Comparison of ENCODE assay signal across 9 cellular contexts in genomic region chr1:36096500-36097412, GRCh38. TPM values are rescaled to one million over a fixed set of nuclear protein-coding genes. Genes with fewer than 3 reads are reported as not detected.
DNase-seq lines count a peak whose midpoint lies in the region; ATAC-seq and TF ChIP-seq lines count a peak whose summit lies in the region.
"Had no signal": no experiment of that assay in that cellular context is flagged by ENCODE, and none has a peak within 500 bp of the region (broad histone marks: within the 10 kb centered on the region; RNA-seq: fewer than 3 reads in every experiment).

No MANE protein-coding gene starts in this region.

- H3K27me3 ChIP-seq in foreskin keratinocyte (no peaks in the 10 kb centered on the region), esophagus muscularis mucosa (no peaks in the 10 kb centered on the region)
- H3K27me3 ChIP-seq: ovary had no signal

- peak overlapping the region; percentile 15; the same call in 1 of the 2 replicates for H3K27ac ChIP-seq in RWPE1
- no peak overlapping the region for H3K27ac ChIP-seq in foreskin keratinocyte
- H3K27ac ChIP-seq in esophagus muscularis mucosa (replicated peaks in 1 of 4): no peak overlapping the region

- H3K4me3 ChIP-seq in GM12864 (ENCODE audit: low read depth, low read length) (no peak overlapping the region), esophagus muscularis mucosa (no peak overlapping the region)
- H3K4me3 ChIP-seq: ovary had no signal

- peaks cover 26 to 58% (median 45%) of the 10 kb centered on the region in 4 donors for H3K36me3 ChIP-seq in esophagus muscularis mucosa
- H3K36me3 ChIP-seq: ovary had no signal

- no peaks in the 10 kb centered on the region for H3K9me3 ChIP-seq in esophagus muscularis mucosa
- H3K9me3 ChIP-seq: ovary had no signal

- CTCF ChIA-PET in RWPE1 (lab: Yijun Ruan, JAX): interaction anchor here (0.5 to 1.4 kb wide), 4 partner anchors 11 to 328 kb away, joined by 3 to 7 read pairs (median 4); no protein-coding TSS in a partner anchor

- peak; percentile 55 for ATAC-seq in foreskin keratinocyte
- ATAC-seq in HG03342 (IDR thresholded peaks at IDR 0.05; ENCODE audit: unreplicated experiment): no peak

- TF ChIP-seq POLR2A in esophagus muscularis mucosa (IDR thresholded peaks at IDR 0.05; ENCODE audit: low read depth): no peak

- peak; percentile 21 for DNase-seq in A172 (ENCODE audit: low spot score)
- no peak for DNase-seq in GM12864 (ENCODE audit: low read depth)
- DNase-seq in RWPE1 (ENCODE audit: low spot score): no peak
- DNase-seq in foreskin keratinocyte: no peak
- no peak for DNase-seq in esophagus muscularis mucosa (ENCODE audit: extremely low spot score)
- no peak for DNase-seq in SIG-M5 (lab: John Stamatoyannopoulos, UW)
- DNase-seq in DMS79 (lab: John Stamatoyannopoulos, UW): no peak

- H3K4me1 ChIP-seq in foreskin keratinocyte (no peaks in the 10 kb centered on the region), esophagus muscularis mucosa (peaks cover 4 to 52% (median 39%) of the 10 kb centered on the region in 4 donors)

- TF ChIP-seq CTCF in GM12864 (IDR thresholded peaks at IDR 0.05; ENCODE audit: low read depth, low read length, missing control alignments) (peak; percentile 32), RWPE1 (conservative IDR thresholded peaks at IDR 0.05; ENCODE audit: low read depth) (no peak), foreskin keratinocyte (conservative IDR thresholded peaks at IDR 0.05) (peak; percentile 51), esophagus muscularis mucosa (IDR thresholded peaks at IDR 0.05) (no peak)

- intact Hi-C loops in esophagus muscularis mucosa (cut with DNase I): loop anchor here (5.0 kb wide), 2 partner anchors 91 to 191 kb away; no protein-coding TSS in a partner anchor

- POLR2A ChIA-PET in RWPE1 (lab: Yijun Ruan, JAX; ENCODE audit: low non-redundant PET): interaction anchor here (0.9 kb wide), 1 partner anchor 54 kb away, joined by 3 read pairs; no protein-coding TSS in a partner anchor

- no peak for TF ChIP-seq EP300 in esophagus muscularis mucosa (IDR thresholded peaks at IDR 0.05)

- WGBS in esophagus muscularis mucosa: 70% methylated on average over 11 of the region's 16 CpGs

RNA-seq across cellular contexts. Expression of gene ADPRS, which starts 8.1 kb away (rescaled TPM):
- total RNA-seq in A172 (2014; rRNA removed; shearing (Covaris generic)): 33.7 and 45.8 TPM in 2 replicates
- total RNA-seq in foreskin keratinocyte (40.7 and 43.6 TPM in 2 replicates), esophagus muscularis mucosa (10 to 100 TPM; 23.3 to 45.8 (median 40.8) TPM)
- polyA plus RNA-seq in foreskin keratinocyte: 47.7 and 48.8 TPM in 2 replicates

RNA-seq across cellular contexts. Expression of gene TEKT2, which starts 12.9 kb away (rescaled TPM):
- total RNA-seq in A172 (2014; rRNA removed; shearing (Covaris generic)): not detected in 2 replicates
- total RNA-seq in foreskin keratinocyte (0.21 and 0.34 TPM in 2 replicates), esophagus muscularis mucosa (under 1 TPM in 1 of 4 donors, not detected in 3; 0.83 TPM)
- 0.28 and 0.42 TPM in 2 replicates for polyA plus RNA-seq in foreskin keratinocyte

RNA-seq across cellular contexts. Expression of gene COL8A2, which starts 28.3 kb away (rescaled TPM):
- 0.62 and 0.72 TPM in 2 replicates for total RNA-seq in A172 (2014; rRNA removed; shearing (Covaris generic))
- total RNA-seq in foreskin keratinocyte (0.68 and 0.78 TPM in 2 replicates), esophagus muscularis mucosa (10 to 100 TPM; 20.7 to 57.4 (median 34.7) TPM)
- polyA plus RNA-seq in foreskin keratinocyte: 0.27 and 0.41 TPM in 2 replicates

RNA-seq across cellular contexts. Expression of gene TRAPPC3, which starts 52.5 kb away (rescaled TPM):
- total RNA-seq in A172 (2014; rRNA removed; shearing (Covaris generic)): 86.7 and 110 TPM in 2 replicates
- 115 and 121 TPM in 2 replicates for total RNA-seq in foreskin keratinocyte
- 142 and 153 TPM in 2 replicates for polyA plus RNA-seq in foreskin keratinocyte
- total RNA-seq in esophagus muscularis mucosa: 100 to 1,000 TPM in 3 of 4 donors, 10 to 100 TPM in 1; 97.9 to 164 (median 122) TPM

RNA-seq across cellular contexts. Expression of gene MAP7D1, which starts 59.2 kb away (rescaled TPM):
- 91.2 and 136 TPM in 2 replicates for total RNA-seq in A172 (2014; rRNA removed; shearing (Covaris generic))
- 207 and 209 TPM in 2 replicates for total RNA-seq in foreskin keratinocyte
- 259 and 272 TPM in 2 replicates for polyA plus RNA-seq in foreskin keratinocyte
- total RNA-seq in esophagus muscularis mucosa: 100 to 1,000 TPM; 162 to 263 (median 225) TPM

Comparison
In these comparisons a context has a peak if more than half of its experiments do, and no peak if none do; other contexts are left out.
1. CTCF ChIP-seq: peak in GM12864 (single experiment) and foreskin keratinocyte (single experiment); none in RWPE1 (single experiment) and esophagus muscularis mucosa (0 of 3).
2. RNA of gene COL8A2, which starts 28.3 kb away (total RNA-seq): 20.7 to 57.4 TPM in esophagus muscularis mucosa; 0.68 to 0.78 TPM in foreskin keratinocyte and 0.62 to 0.72 TPM in A172; every median in the first group is over 10 times any median in the second.